13 cellular contexts compared by ENCODE assay signal in the genomic region with DNA sequence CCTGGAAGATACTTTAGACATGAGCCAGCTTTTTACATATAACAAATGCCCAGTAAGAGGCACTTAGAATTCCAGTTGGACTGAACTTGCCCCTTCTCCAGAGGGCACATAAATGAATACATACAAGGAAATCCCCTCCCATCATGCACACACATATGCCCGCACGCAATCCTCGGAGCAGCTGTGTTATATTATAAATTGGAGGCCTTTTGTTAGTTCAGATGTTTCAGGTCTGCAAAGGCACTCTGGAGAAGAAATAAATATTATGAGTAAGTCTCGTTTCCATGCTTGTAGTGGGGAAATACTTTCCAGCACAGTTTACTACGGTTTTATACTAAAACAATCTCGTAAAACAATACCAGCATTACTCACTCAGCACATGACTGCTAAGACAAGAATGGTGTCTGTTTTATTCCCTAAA. TPM values are rescaled to one million over a fixed set of nuclear protein-coding genes. Genes with fewer than 3 reads are reported as not detected.
DNase-seq lines count a peak whose midpoint lies in the region; ATAC-seq and TF ChIP-seq lines count a peak whose summit lies in the region.
"Had no signal": no experiment of that assay in that cellular context is flagged by ENCODE, and none has a peak within 500 bp of the region (broad histone marks: within the 10 kb centered on the region; RNA-seq: fewer than 3 reads in every experiment).

No MANE protein-coding gene starts in this region.

- no peak for TF ChIP-seq POLR2A in testis (IDR thresholded peaks at IDR 0.05)

- intact Hi-C loops in testis (cut with DNase I; ENCODE audit: low total_unique reads) = loop anchor here (10.0 kb wide), 1 partner anchor 384 kb away; a partner anchor contains a TSS

- 52 to 66% methylated on average over 6 of the region's 6 CpGs for WGBS in testis, 2 donors

- no peak overlapping the region for H3K4me3 ChIP-seq in cardiac fibroblast (replicated peaks in 1 of 2; ENCODE audit: low read depth in 2 of 2, low read length in 2 of 2)
- no peak overlapping the region for H3K4me3 ChIP-seq in testis

- no peak for ATAC-seq in GM19328 (IDR thresholded peaks at IDR 0.05; ENCODE audit: unreplicated experiment)

- H3K4me1 ChIP-seq in testis = peaks cover 5% of the 10 kb centered on the region

- H3K9me3 ChIP-seq in testis = no peaks in the 10 kb centered on the region

- no peaks in the 10 kb centered on the region for H3K36me3 ChIP-seq in testis (ENCODE audit: low read depth, missing control alignments)

- TF ChIP-seq CTCF in cardiac fibroblast (IDR thresholded peaks at IDR 0.05; ENCODE audit: low read depth, low read length) (no peak), testis (IDR thresholded peaks at IDR 0.05) (no peak)

- DNase-seq in HS-27A (ENCODE audit: low read depth) (peak; percentile 90), cardiac fibroblast (ENCODE audit: low read depth in 2 of 2) (peak; percentile 87 to 97), left kidney (ENCODE audit: low read depth, low spot score) (peak; percentile 25), testis (no peak), SKM-1 (lab: John Stamatoyannopoulos, UW; ENCODE audit: unreplicated experiment) (no peak)
- no peak for DNase-seq in stimulated activated CD4-positive, alpha-beta T cell treated with anti-CD3 and anti-CD28 coated beads, Interleukin-4, amount 100 ng/mL, for 4 hours
- no peak for DNase-seq in stimulated activated CD4-positive, alpha-beta T cell treated with anti-CD3 and anti-CD28 coated beads, Interleukin-2, amount 100 ng/mL, for 24 hours
- DNase-seq: activated CD4-positive, alpha-beta T cell treated with anti-CD3 and anti-CD28 coated beads, Interleukin-2, amount 50 U/mL, for 48 hours; cerebellar nuclear complex; NCI-H1048; trophoblast cell had no signal

- no peaks in the 10 kb centered on the region for H3K27me3 ChIP-seq in testis

- H3K27ac ChIP-seq in testis = peak overlapping the region; percentile 45 to 75

RNA-seq across cellular contexts. Expression of a gene that starts 17.6 kb away (rescaled TPM):
- 10 to 100 TPM in 1 of 2 donors, 1 to 10 TPM in 1; 6.9 to 11.6 TPM for total RNA-seq in testis
- polyA plus RNA-seq in testis (ENCODE audit: insufficient read depth, low read depth, low replicate concordance) = 2.8 TPM
- polyA plus RNA-seq: keratinocyte had no signal

Comparison
In these comparisons a context has a peak if more than half of its experiments do, and no peak if none do; other contexts are left out.
1. DNase-seq: peak in HS-27A (single experiment), cardiac fibroblast (2 of 2) and left kidney (single experiment); none in testis (single experiment), stimulated activated CD4-positive, alpha-beta T cell treated with anti-CD3 and anti-CD28 coated beads, Interleukin-4, amount 100 ng/mL, for 4 hours (0 of 2), stimulated activated CD4-positive, alpha-beta T cell treated with anti-CD3 and anti-CD28 coated beads, Interleukin-2, amount 100 ng/mL, for 24 hours (0 of 2) and SKM-1 (single experiment).